1 cellular context compared by ENCODE assay signal in genomic region chr7:45652630-45653029, GRCh38.
TF ChIP-seq lines count a peak whose summit lies in the region.

No MANE protein-coding gene starts in this region.

TF ChIP-seq in SK-N-SH, 30 proteins besides CTCF, POLR2A, EP300 and RAD21 (continued from another document):
- no peak for TF ChIP-seq REST (IDR thresholded peaks at IDR 0.05; ENCODE audit: low read depth, low read length)
- TF ChIP-seq POLR2AphosphoS5 (IDR thresholded peaks at IDR 0.05; ENCODE audit: low read depth, low read length) = no peak
- TF ChIP-seq ZBTB33 (IDR thresholded peaks at IDR 0.05; ENCODE audit: borderline replicate concordance, low read depth) = no peak
